21 cellular contexts compared by ENCODE assay signal in the genomic region with DNA sequence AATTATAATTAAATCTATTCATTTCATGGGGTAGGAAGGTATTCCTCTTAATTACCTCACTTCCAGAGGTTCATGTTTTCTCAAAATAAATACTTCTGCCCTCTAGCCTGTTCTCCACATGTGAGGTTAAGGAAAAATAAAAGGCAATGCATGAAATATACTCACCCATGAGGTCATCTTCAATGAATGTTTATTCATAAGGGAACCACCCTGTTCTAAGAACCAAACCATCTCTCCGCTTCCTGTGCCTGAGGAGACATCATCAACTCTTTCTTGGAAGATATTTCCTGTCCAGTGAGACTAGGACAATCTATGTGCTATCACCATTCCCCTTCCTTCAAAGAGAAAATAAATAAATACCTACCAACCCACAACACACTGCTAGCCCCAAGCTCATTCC.
"Had no signal": no experiment of that assay in that cellular context is flagged by ENCODE, and none has a peak within 500 bp of the region (broad histone marks: within the 10 kb centered on the region; RNA-seq: fewer than 3 reads in every experiment).

No MANE protein-coding gene starts in this region.

- H3K4me1 ChIP-seq: esophagus squamous epithelium, foreskin keratinocyte, pancreas, right lobe of liver, testis, tibial nerve had no signal

- H3K36me3 Mint-ChIP-seq: naive B cell; stimulated activated memory B cell treated with anti-CD40 and anti-IgM and Interleukin-4, amounts not matched to agents 10 μg/mL and 1 μg/mL and 100 μg/mL, for 72 hours had no signal

- H3K36me3 ChIP-seq: esophagus squamous epithelium, pancreas, right lobe of liver, tibial nerve had no signal

- H3K27me3 ChIP-seq: esophagus squamous epithelium, foreskin keratinocyte, hepatocyte, pancreas, right lobe of liver, testis, tibial nerve had no signal

- H3K9me3 ChIP-seq: esophagus squamous epithelium, pancreas, right lobe of liver, testis, tibial nerve had no signal

- H3K27ac Mint-ChIP-seq: dendritic cell treated with granulocyte-macrophage colony-stimulating factor and Interleukin-4, amounts not matched to agents 40 ng/mL and 50 ng/mL, for 4 days; effector memory CD8-positive, alpha-beta T cell; naive B cell; nephron; progenitor cell of endocrine pancreas; stimulated activated memory B cell treated with anti-CD40 and anti-IgM and Interleukin-4, amounts not matched to agents 10 μg/mL and 1 μg/mL and 100 μg/mL, for 72 hours; stimulated activated naive CD8-positive, alpha-beta T cell treated with anti-CD3 and anti-CD28 coated beads, Interleukin-15, amount 100 ng/mL, for 72 hours had no signal

- ATAC-seq: effector memory CD8-positive, alpha-beta T cell; foreskin keratinocyte; left colon; left ventricle myocardium superior; pancreas; right lobe of liver; stimulated activated memory B cell treated with anti-CD40 and anti-IgM and Interleukin-4, amounts not matched to agents 10 μg/mL and 1 μg/mL and 100 μg/mL, for 72 hours; stimulated activated naive CD8-positive, alpha-beta T cell treated with anti-CD3 and anti-CD28 coated beads, Interleukin-15, amount 100 ng/mL, for 72 hours had no signal

- H3K4me3 Mint-ChIP-seq: dendritic cell treated with granulocyte-macrophage colony-stimulating factor and Interleukin-4, amounts not matched to agents 40 ng/mL and 50 ng/mL, for 4 days; effector memory CD8-positive, alpha-beta T cell; naive B cell; nephron; stimulated activated memory B cell treated with anti-CD40 and anti-IgM and Interleukin-4, amounts not matched to agents 10 μg/mL and 1 μg/mL and 100 μg/mL, for 72 hours; stimulated activated naive CD8-positive, alpha-beta T cell treated with anti-CD3 and anti-CD28 coated beads, Interleukin-15, amount 100 ng/mL, for 72 hours had no signal

- H3K27ac ChIP-seq: esophagus squamous epithelium, foreskin keratinocyte, hepatocyte, pancreas, right lobe of liver, testis, tibial nerve had no signal

- DNase-seq: effector memory CD8-positive, alpha-beta T cell; esophagus squamous epithelium; head of caudate nucleus; left colon; left ventricle myocardium superior; mesendoderm; naive B cell; occipital lobe; pancreas; right lobe of liver; stimulated activated CD4-positive, alpha-beta T cell treated with anti-CD3 and anti-CD28 coated beads, Interleukin-4, amount 100 ng/mL, for 24 hours; stimulated activated naive CD8-positive, alpha-beta T cell treated with anti-CD3 and anti-CD28 coated beads, Interleukin-15, amount 100 ng/mL, for 72 hours; testis had no signal

- H3K9me3 Mint-ChIP-seq: dendritic cell treated with granulocyte-macrophage colony-stimulating factor and Interleukin-4, amounts not matched to agents 40 ng/mL and 50 ng/mL, for 4 days; nephron; stimulated activated memory B cell treated with anti-CD40 and anti-IgM and Interleukin-4, amounts not matched to agents 10 μg/mL and 1 μg/mL and 100 μg/mL, for 72 hours had no signal

- H3K4me1 Mint-ChIP-seq: naive B cell; nephron; stimulated activated memory B cell treated with anti-CD40 and anti-IgM and Interleukin-4, amounts not matched to agents 10 μg/mL and 1 μg/mL and 100 μg/mL, for 72 hours; stimulated activated naive CD8-positive, alpha-beta T cell treated with anti-CD3 and anti-CD28 coated beads, Interleukin-15, amount 100 ng/mL, for 72 hours had no signal

- H3K27me3 Mint-ChIP-seq: dendritic cell treated with granulocyte-macrophage colony-stimulating factor and Interleukin-4, amounts not matched to agents 40 ng/mL and 50 ng/mL, for 4 days; effector memory CD8-positive, alpha-beta T cell; stimulated activated memory B cell treated with anti-CD40 and anti-IgM and Interleukin-4, amounts not matched to agents 10 μg/mL and 1 μg/mL and 100 μg/mL, for 72 hours had no signal

- H3K4me3 ChIP-seq: esophagus squamous epithelium, hepatocyte, lung, pancreas, right lobe of liver, testis, tibial nerve had no signal
